Comparison of ENCODE assay signal across 26 cellular contexts in genomic region chr10:131107970-131108369, GRCh38.
"Had no signal": no experiment of that assay in that cellular context is flagged by ENCODE, and none has a peak within 500 bp of the region (broad histone marks: within the 10 kb centered on the region; RNA-seq: fewer than 3 reads in every experiment).

No MANE protein-coding gene starts in this region.

- H3K36me3 ChIP-seq: heart left ventricle, left lung, pancreas, prostate gland, transverse colon, upper lobe of right lung had no signal

- H3K4me1 ChIP-seq: heart left ventricle, left lung, pancreas, prostate gland, transverse colon, upper lobe of right lung had no signal

- H3K27ac ChIP-seq: heart left ventricle, left lung, pancreas, prostate gland, skin epidermis, transverse colon, upper lobe of right lung had no signal

- DNase-seq: heart left ventricle; hypothalamus; immature natural killer cell; left colon; left lung; midbrain; mucosa of descending colon; nucleus accumbens; pancreas; retina; right cardiac atrium; stimulated activated CD4-positive, alpha-beta T cell treated with anti-CD3 and anti-CD28 coated beads, Interleukin-12 subunit alpha, Interleukin-12 subunit beta, amount 100 ng/mL, for 4 hours; stimulated activated CD4-positive, alpha-beta T cell treated with anti-CD3 and anti-CD28 coated beads, Interleukin-15, amount 100 ng/mL, for 24 hours; stimulated activated CD4-positive, alpha-beta T cell treated with anti-CD3 and anti-CD28 coated beads, Interleukin-4, amount 100 ng/mL, for 24 hours; stimulated activated naive CD4-positive, alpha-beta T cell treated with Interleukin-2 at 50 U/mL for 16 hours; stimulated activated naive CD8-positive, alpha-beta T cell treated with anti-CD3 and anti-CD28 coated beads, Interleukin-15, amount 100 ng/mL, for 72 hours; substantia nigra; transverse colon; upper lobe of right lung had no signal

- H3K9me3 ChIP-seq: pancreas, prostate gland, transverse colon, upper lobe of right lung had no signal

- H3K27me3 ChIP-seq: pancreas, transverse colon had no signal

- H3K4me3 ChIP-seq: heart left ventricle, left lung, lung, mucosa of descending colon, pancreas, prostate gland, skin epidermis, transverse colon, upper lobe of right lung had no signal

- ATAC-seq: heart left ventricle; left colon; left lung; mucosa of descending colon; naive thymus-derived CD4-positive, alpha-beta T cell; natural killer cell treated with Interleukin-12 subunit alpha and Interleukin-12 subunit beta and Interleukin-15 and Interleukin-18, amount 100 ng/mL, for 72 hours; pancreas; right cardiac atrium; sciatic nerve; stimulated activated memory B cell treated with anti-CD40 and anti-IgM and Interleukin-4, amounts not matched to agents 10 μg/mL and 1 μg/mL and 100 μg/mL, for 72 hours; stimulated activated naive CD8-positive, alpha-beta T cell treated with anti-CD3 and anti-CD28 coated beads, Interleukin-15, amount 100 ng/mL, for 72 hours; upper lobe of right lung had no signal
